Comparison of ENCODE assay signal across 12 cellular contexts in genomic region chr11:64231536-64231935, GRCh38. TPM values are rescaled to one million over a fixed set of nuclear protein-coding genes. Genes with fewer than 3 reads are reported as not detected.
DNase-seq lines count a peak whose midpoint lies in the region; ATAC-seq, FAIRE-seq and TF ChIP-seq lines count a peak whose summit lies in the region.
"Had no signal": no experiment of that assay in that cellular context is flagged by ENCODE, and none has a peak within 500 bp of the region (broad histone marks: within the 10 kb centered on the region; RNA-seq: fewer than 3 reads in every experiment).

No MANE protein-coding gene starts in this region.

- H3K27ac ChIP-seq in esophagus muscularis mucosa (replicated peaks in 1 of 4) = peak overlapping the region; percentile 90 to 96 (median 93)

- CTCF ChIA-PET in T-cell (lab: Charles Lee) = interaction anchor here in 1 of 2 donors (1.2 kb wide), 1 partner anchor 86 kb away, joined by 3 read pairs; the partner anchor contains the start of gene PRDX5

- no peaks in the 10 kb centered on the region for H3K27me3 Mint-ChIP-seq in T-cell
- no peaks in the 10 kb centered on the region for H3K27me3 Mint-ChIP-seq in stimulated activated naive CD8-positive, alpha-beta T cell treated with anti-CD3 and anti-CD28 coated beads, Interleukin-15, amount 100 ng/mL, for 72 hours

- no peak for TF ChIP-seq EP300 in esophagus muscularis mucosa (IDR thresholded peaks at IDR 0.05)

- ATAC-seq in T-cell (replicated peaks in 1 of 4) (no peak), GM21717 (IDR thresholded peaks at IDR 0.05; ENCODE audit: unreplicated experiment) (no peak)
- no peak for ATAC-seq in stimulated activated naive CD8-positive, alpha-beta T cell treated with anti-CD3 and anti-CD28 coated beads, Interleukin-15, amount 100 ng/mL, for 72 hours

- no peaks in the 10 kb centered on the region for H3K9me3 ChIP-seq in esophagus muscularis mucosa
- H3K9me3 ChIP-seq: thoracic aorta had no signal

- H3K36me3 ChIP-seq in esophagus muscularis mucosa = peaks cover 0 to 7% (median 0%) of the 10 kb centered on the region in 4 donors
- H3K36me3 ChIP-seq: thoracic aorta had no signal

- no peak for FAIRE-seq in frontal cortex (lab: Jason Lieb, UNC)

- H3K36me3 Mint-ChIP-seq in T-cell = no peaks in the 10 kb centered on the region

- intact Hi-C loops in esophagus muscularis mucosa (cut with DNase I) = no loop called here

- no peaks in the 10 kb centered on the region for H3K9me3 Mint-ChIP-seq in T-cell
- no peaks in the 10 kb centered on the region for H3K9me3 Mint-ChIP-seq in stimulated activated naive CD8-positive, alpha-beta T cell treated with anti-CD3 and anti-CD28 coated beads, Interleukin-15, amount 100 ng/mL, for 72 hours

- DNase-seq in activated naive CD4-positive, alpha-beta T cell treated with anti-CD3 and anti-CD28 coated beads, Interleukin-2, amount 50 U/mL, for 16 hours = peak; percentile 7
- no peak for DNase-seq in activated naive CD4-positive, alpha-beta T cell (lab: John Stamatoyannopoulos, UW)
- no peak for DNase-seq in T-cell
- no peak for DNase-seq in esophagus muscularis mucosa (ENCODE audit: extremely low spot score)
- DNase-seq in stimulated activated naive CD8-positive, alpha-beta T cell treated with anti-CD3 and anti-CD28 coated beads, Interleukin-15, amount 100 ng/mL, for 72 hours = no peak
- no peak for DNase-seq in frontal cortex (ENCODE audit: low spot score in 2 of 2)
- DNase-seq in activated effector memory CD4-positive, alpha-beta T cell treated with anti-CD3 and anti-CD28 coated beads, Interleukin-2, amount 50 U/mL, for 16 hours = no peak
- DNase-seq: NCI-H2029; NK-92 treated with Interleukin-12 subunit alpha and Interleukin-12 subunit beta, amount 100 ng/mL, for 24 hours; T-helper 9 cell had no signal

- H3K27ac Mint-ChIP-seq in T-cell = peak overlapping the region; percentile 59 to 88
- H3K27ac Mint-ChIP-seq in stimulated activated naive CD8-positive, alpha-beta T cell treated with anti-CD3 and anti-CD28 coated beads, Interleukin-15, amount 100 ng/mL, for 72 hours = no peak overlapping the region

- POLR2A ChIA-PET in T-cell (lab: Charles Lee) = no interaction called here

- WGBS in esophagus muscularis mucosa = 89% methylated on average over 6 of the region's 6 CpGs

- no peaks in the 10 kb centered on the region for H3K27me3 ChIP-seq in esophagus muscularis mucosa

- peaks cover 58 to 65% (median 60%) of the 10 kb centered on the region in 3 donors for H3K4me1 Mint-ChIP-seq in T-cell
- H3K4me1 Mint-ChIP-seq in stimulated activated naive CD8-positive, alpha-beta T cell treated with anti-CD3 and anti-CD28 coated beads, Interleukin-15, amount 100 ng/mL, for 72 hours = peaks cover 85% of the 10 kb centered on the region

- H3K4me3 Mint-ChIP-seq in T-cell = peak overlapping the region; percentile 82 to 92 (median 88)
- H3K4me3 Mint-ChIP-seq in stimulated activated naive CD8-positive, alpha-beta T cell treated with anti-CD3 and anti-CD28 coated beads, Interleukin-15, amount 100 ng/mL, for 72 hours = peak overlapping the region; percentile 89 to 96

- H3K4me1 ChIP-seq in esophagus muscularis mucosa = peaks cover 47 to 87% (median 85%) of the 10 kb centered on the region in 4 donors

- no peak for TF ChIP-seq POLR2A in esophagus muscularis mucosa (IDR thresholded peaks at IDR 0.05; ENCODE audit: low read depth)

- no peak for TF ChIP-seq CTCF in esophagus muscularis mucosa (IDR thresholded peaks at IDR 0.05)

- no peak overlapping the region for H3K4me3 ChIP-seq in esophagus muscularis mucosa

RNA-seq across cellular contexts. Expression of gene DNAJC4, which starts 1.2 kb away (rescaled TPM):
- total RNA-seq in T-cell (10 to 100 TPM; 46.2 to 64.7 (median 51.4) TPM), esophagus muscularis mucosa (10 to 100 TPM; 19.4 to 40.4 (median 25.3) TPM), frontal cortex (9.8 TPM)

RNA-seq across cellular contexts. Expression of gene VEGFB, which starts 2.8 kb away (rescaled TPM):
- total RNA-seq in T-cell = 10 to 100 TPM; 47.9 to 80.7 (median 76.0) TPM
- total RNA-seq in esophagus muscularis mucosa = 100 to 1,000 TPM in 2 of 4 donors, 10 to 100 TPM in 2; 92.3 to 144 (median 108) TPM
- total RNA-seq in frontal cortex = 17.9 TPM

RNA-seq across cellular contexts. Expression of gene NUDT22, which starts 5.5 kb away (rescaled TPM):
- 100 to 1,000 TPM in 1 of 5 donors, 10 to 100 TPM in 4; 49.7 to 108 (median 97.5) TPM for total RNA-seq in T-cell
- total RNA-seq in esophagus muscularis mucosa = 10 to 100 TPM; 37.8 to 58.7 (median 48.6) TPM
- total RNA-seq in frontal cortex = 12.6 TPM

RNA-seq across cellular contexts. Expression of gene TRPT1, which starts 5.5 kb away (rescaled TPM):
- 10 to 100 TPM; 16.1 to 48.3 (median 40.2) TPM for total RNA-seq in T-cell
- total RNA-seq in esophagus muscularis mucosa = 10 to 100 TPM; 42.3 to 90.5 (median 72.1) TPM
- 10.6 TPM for total RNA-seq in frontal cortex

RNA-seq across cellular contexts. Expression of gene FKBP2, which starts 9.4 kb away (rescaled TPM):
- 10 to 100 TPM; 17.9 to 53.0 (median 42.9) TPM for total RNA-seq in T-cell
- 10 to 100 TPM; 49.0 to 87.8 (median 65.5) TPM for total RNA-seq in esophagus muscularis mucosa
- total RNA-seq in frontal cortex = 26.1 TPM

Comparison
In these comparisons a context has a peak if more than half of its experiments do, and no peak if none do; other contexts are left out.
1. H3K27ac Mint-ChIP-seq: peak in T-cell (2 of 2); none in stimulated activated naive CD8-positive, alpha-beta T cell treated with anti-CD3 and anti-CD28 coated beads, Interleukin-15, amount 100 ng/mL, for 72 hours (0 of 2).